Comparison of ENCODE assay signal across 12 cellular contexts in the genomic region with DNA sequence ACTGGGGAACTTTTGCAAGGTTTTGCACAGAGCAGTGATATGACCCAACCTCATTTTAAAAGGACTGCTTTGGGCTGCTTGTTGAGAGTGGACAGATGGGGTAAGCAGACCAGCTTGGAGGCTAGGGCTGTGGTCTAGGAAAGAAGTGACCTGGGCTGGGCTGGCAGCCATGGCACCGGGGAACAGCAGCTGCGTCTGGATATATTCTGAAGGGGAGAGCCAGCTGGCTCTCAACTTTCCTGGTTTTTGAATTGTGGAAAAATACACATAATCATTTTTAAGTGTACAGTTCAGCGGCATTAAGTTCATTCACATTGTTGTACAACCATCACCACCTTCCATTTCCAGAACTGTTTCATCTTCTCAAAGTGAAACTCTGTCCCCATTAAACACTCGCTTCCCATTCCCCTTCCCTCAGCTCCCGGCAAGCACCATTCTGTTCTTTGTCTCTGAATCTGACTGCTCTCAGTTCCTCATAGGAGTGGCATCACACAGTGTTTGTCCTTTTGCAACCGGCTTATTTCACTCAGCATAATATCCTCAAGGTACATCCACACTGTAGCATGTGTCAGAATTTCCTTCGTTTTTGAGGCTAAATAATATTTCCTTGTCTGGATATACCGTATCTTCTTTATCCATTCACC.
A peak's percentile ranks its signal among the peaks of the same experiment; 100 is the strongest.
DNase-seq lines count a peak whose midpoint lies in the region; ATAC-seq and TF ChIP-seq lines count a peak whose summit lies in the region.
"Had no signal": no experiment of that assay in that cellular context is flagged by ENCODE, and none has a peak within 500 bp of the region (broad histone marks: within the 10 kb centered on the region; RNA-seq: fewer than 3 reads in every experiment).

No MANE protein-coding gene starts in this region.

- H3K27me3 Mint-ChIP-seq in WTC11 (ENCODE audit: low read depth), result no peaks in the 10 kb centered on the region

- POLR2A ChIA-PET in WTC11 (lab: Charles Lee), result interaction anchor here (0.6 kb wide), 1 partner anchor 11 kb away, joined by 7 read pairs; no protein-coding TSS in a partner anchor

- no peak for TF ChIP-seq CTCF in WTC11 (IDR thresholded peaks at IDR 0.05)

- H3K27ac ChIP-seq in layer of hippocampus (ENCODE audit: low read depth, low read length), result peak overlapping the region; percentile 83
- H3K27ac ChIP-seq in temporal lobe (ENCODE audit: low read depth, low read length), result peak overlapping the region; percentile 88
- H3K27ac ChIP-seq: body of pancreas, skin epidermis had no signal

- CTCF ChIA-PET in WTC11 (lab: Charles Lee), result interaction anchor here (0.6 to 2.9 kb wide), 25 partner anchors 23 to 311 kb away, joined by 3 to 18 read pairs (median 3); a partner anchor contains a TSS

- 0 out of 2 replicates have a peak overlapping the region, but pooled peaks have one; percentile 22 for H3K27ac Mint-ChIP-seq in WTC11
- H3K27ac Mint-ChIP-seq: nephron progenitor cell had no signal

- no peak overlapping the region for H3K4me3 Mint-ChIP-seq in WTC11
- H3K4me3 Mint-ChIP-seq: nephron progenitor cell had no signal

- H3K9me3 Mint-ChIP-seq in WTC11, result no peaks in the 10 kb centered on the region
- H3K9me3 Mint-ChIP-seq: nephron progenitor cell had no signal

- ATAC-seq in WTC11, result no peak

- no peaks in the 10 kb centered on the region for H3K36me3 Mint-ChIP-seq in WTC11

- H3K27me3 ChIP-seq in layer of hippocampus (ENCODE audit: control insufficient read depth, insufficient read depth, low read length), result no peaks in the 10 kb centered on the region
- H3K27me3 ChIP-seq: body of pancreas had no signal

- DNase-seq in NCI-H82 (lab: John Stamatoyannopoulos, UW) (peak; percentile 34), NCI-H82 treated with DMSO at 0.1 percent for 48 hours (lab: John Stamatoyannopoulos, UW; ENCODE audit: unreplicated experiment) (no peak), WTC11 (ENCODE audit: low spot score) (no peak), NCI-H128 (lab: John Stamatoyannopoulos, UW; ENCODE audit: unreplicated experiment) (no peak), NCI-H2171 treated with DMSO at 0.1 percent for 48 hours (lab: John Stamatoyannopoulos, UW) (no peak)
- no peak for DNase-seq in activated CD4-positive, alpha-beta T cell treated with anti-CD3 and anti-CD28 coated beads, Interleukin-2, amount 50 U/mL, for 4 hours
- DNase-seq: activated gamma-delta T cell had no signal

- peaks cover 10% of the 10 kb centered on the region for H3K4me1 Mint-ChIP-seq in WTC11

TF ChIP-seq in WTC11, 78 proteins besides CTCF, POLR2A, EP300 and RAD21:
- TF ChIP-seq ZNF263 (CRISPR knock-in tag; IDR thresholded peaks at IDR 0.05; ENCODE audit: low read depth), result no peak
- no peak for TF ChIP-seq MYBL2 (CRISPR knock-in tag; IDR thresholded peaks at IDR 0.05)
- no peak for TF ChIP-seq NR1H2 (CRISPR knock-in tag; IDR thresholded peaks at IDR 0.05)
- no peak for TF ChIP-seq NFYB (CRISPR knock-in tag; conservative IDR thresholded peaks at IDR 0.05; ENCODE audit: low read depth)
- TF ChIP-seq, protein P1, sequence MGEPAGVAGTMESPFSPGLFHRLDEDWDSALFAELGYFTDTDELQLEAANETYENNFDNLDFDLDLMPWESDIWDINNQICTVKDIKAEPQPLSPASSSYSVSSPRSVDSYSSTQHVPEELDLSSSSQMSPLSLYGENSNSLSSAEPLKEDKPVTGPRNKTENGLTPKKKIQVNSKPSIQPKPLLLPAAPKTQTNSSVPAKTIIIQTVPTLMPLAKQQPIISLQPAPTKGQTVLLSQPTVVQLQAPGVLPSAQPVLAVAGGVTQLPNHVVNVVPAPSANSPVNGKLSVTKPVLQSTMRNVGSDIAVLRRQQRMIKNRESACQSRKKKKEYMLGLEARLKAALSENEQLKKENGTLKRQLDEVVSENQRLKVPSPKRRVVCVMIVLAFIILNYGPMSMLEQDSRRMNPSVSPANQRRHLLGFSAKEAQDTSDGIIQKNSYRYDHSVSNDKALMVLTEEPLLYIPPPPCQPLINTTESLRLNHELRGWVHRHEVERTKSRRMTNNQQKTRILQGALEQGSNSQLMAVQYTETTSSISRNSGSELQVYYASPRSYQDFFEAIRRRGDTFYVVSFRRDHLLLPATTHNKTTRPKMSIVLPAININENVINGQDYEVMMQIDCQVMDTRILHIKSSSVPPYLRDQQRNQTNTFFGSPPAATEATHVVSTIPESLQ (CRISPR knock-in tag; IDR thresholded peaks at IDR 0.05), result no peak
- TF ChIP-seq FOXP1 (CRISPR knock-in tag; IDR thresholded peaks at IDR 0.05; ENCODE audit: borderline replicate concordance), result no peak
- TF ChIP-seq, protein P2, sequence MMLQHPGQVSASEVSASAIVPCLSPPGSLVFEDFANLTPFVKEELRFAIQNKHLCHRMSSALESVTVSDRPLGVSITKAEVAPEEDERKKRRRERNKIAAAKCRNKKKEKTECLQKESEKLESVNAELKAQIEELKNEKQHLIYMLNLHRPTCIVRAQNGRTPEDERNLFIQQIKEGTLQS (CRISPR knock-in tag; conservative IDR thresholded peaks at IDR 0.05), result no peak
